In the genomic region with DNA sequence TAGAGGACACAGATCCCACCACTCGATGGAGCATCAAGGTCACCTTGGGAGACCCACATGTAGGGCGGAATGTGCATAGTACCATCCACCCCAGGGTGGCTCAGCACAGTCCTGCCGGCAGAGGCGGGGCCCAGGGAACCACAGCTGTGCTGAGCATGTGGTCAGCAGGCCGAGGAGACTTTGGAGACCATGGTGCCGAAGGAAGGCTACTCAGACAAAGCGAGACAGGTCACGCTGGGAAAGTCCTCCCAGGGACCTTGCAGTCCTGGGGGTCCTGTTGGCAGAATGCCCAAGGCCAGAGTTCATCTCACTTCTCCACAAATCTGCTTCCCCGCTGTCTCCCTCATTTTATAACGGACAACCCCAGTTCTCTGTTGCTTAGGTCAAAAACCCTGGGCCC, we compare ENCODE assay signal across 17 cellular contexts. TPM values are rescaled to one million over a fixed set of nuclear protein-coding genes. Genes with fewer than 3 reads are reported as not detected.
DNase-seq lines count a peak whose midpoint lies in the region; ATAC-seq and TF ChIP-seq lines count a peak whose summit lies in the region.
"Had no signal": no experiment of that assay in that cellular context is flagged by ENCODE, and none has a peak within 500 bp of the region (broad histone marks: within the 10 kb centered on the region; RNA-seq: fewer than 3 reads in every experiment).

No MANE protein-coding gene starts in this region.

- intact Hi-C loops in transverse colon (cut with DNase I; ENCODE audit: low total_unique reads), result no loop called here

- peak; percentile 15 for DNase-seq in activated naive CD8-positive, alpha-beta T cell treated with anti-CD3 and anti-CD28 coated beads, Interleukin-2, amount 10 ng/mL, durations not matched to agents 7 days and 5 days
- DNase-seq in activated naive CD8-positive, alpha-beta T cell treated with anti-CD3 and anti-CD28 coated beads for 36 hours, result no peak
- DNase-seq in chondrocyte (ENCODE audit: low spot score) (peak; percentile 67), nephron progenitor cell (no peak), transverse colon (peak; percentile 4), foreskin keratinocyte (no peak), HCEC 1CT (no peak)
- DNase-seq in stimulated activated CD8-positive, alpha-beta memory T cell treated with anti-CD3 and anti-CD28 coated beads, Interleukin-4, amount 100 ng/mL, for 48 hours, result no peak
- DNase-seq: DND-41, Karpas-422, MG63, NCI-H1092 treated with DMSO at 0.1 percent for 48 hours, NCI-H510A treated with DMSO at 0.1 percent for 48 hours, NCI-H82, PC-3 had no signal

- H3K27me3 Mint-ChIP-seq in activated naive CD8-positive, alpha-beta T cell treated with anti-CD3 and anti-CD28 coated beads, Interleukin-2, amount 10 ng/mL, durations not matched to agents 7 days and 5 days, result peaks cover 39% of the 10 kb centered on the region
- H3K27me3 Mint-ChIP-seq in activated naive CD8-positive, alpha-beta T cell treated with anti-CD3 and anti-CD28 coated beads for 36 hours, result peaks cover 21% of the 10 kb centered on the region
- peaks cover 35% of the 10 kb centered on the region for H3K27me3 Mint-ChIP-seq in chondrocyte (ENCODE audit: low read depth)
- peaks cover 35% of the 10 kb centered on the region for H3K27me3 Mint-ChIP-seq in nephron progenitor cell (ENCODE audit: low read depth, poor library complexity)

- H3K9me3 ChIP-seq in transverse colon, result no peaks in the 10 kb centered on the region

- TF ChIP-seq CTCF in chondrocyte (IDR thresholded peaks at IDR 0.05) (no peak), nephron progenitor cell (IDR thresholded peaks at IDR 0.05) (no peak), transverse colon (IDR thresholded peaks at IDR 0.05) (no peak), foreskin keratinocyte (conservative IDR thresholded peaks at IDR 0.05) (no peak)

- H3K27ac ChIP-seq in transverse colon (no peak overlapping the region), foreskin keratinocyte (no peak overlapping the region)
- H3K27ac ChIP-seq: BLaER1 treated with 17β-estradiol and CSF1 and Interleukin-3, amounts not matched to agents 10 nM and 100 nM had no signal

- WGBS in transverse colon (ENCODE audit: low coverage in 1 of 2), 2 donors, result 81% methylated on average over 9 of the region's 10 CpGs; no CpG with 5 or more reads in 1 of the 2 donors

- POLR2A ChIA-PET in activated naive CD8-positive, alpha-beta T cell treated with anti-CD3 and anti-CD28 coated beads, Interleukin-2, amount 10 ng/mL, durations not matched to agents 7 days and 5 days (lab: Charles Lee), result no interaction called here

- no peaks in the 10 kb centered on the region for H3K4me1 Mint-ChIP-seq in activated naive CD8-positive, alpha-beta T cell treated with anti-CD3 and anti-CD28 coated beads, Interleukin-2, amount 10 ng/mL, durations not matched to agents 7 days and 5 days
- no peaks in the 10 kb centered on the region for H3K4me1 Mint-ChIP-seq in activated naive CD8-positive, alpha-beta T cell treated with anti-CD3 and anti-CD28 coated beads for 36 hours
- no peaks in the 10 kb centered on the region for H3K4me1 Mint-ChIP-seq in chondrocyte (ENCODE audit: low read depth)
- H3K4me1 Mint-ChIP-seq in nephron progenitor cell, result no peaks in the 10 kb centered on the region
- H3K4me1 Mint-ChIP-seq: GM23338 had no signal

- in situ Hi-C loops in transverse colon (cut with MboI; ENCODE audit: low pct_ligation_motif_present in 1 of 4, low pct_unique_long_range_greater_than_20kb in 1 of 4, low sequenced_read_pairs in 3 of 4), result no loop called here

- TF ChIP-seq EP300 in transverse colon (IDR thresholded peaks at IDR 0.05; ENCODE audit: low read depth), result no peak

- H3K36me3 Mint-ChIP-seq in activated naive CD8-positive, alpha-beta T cell treated with anti-CD3 and anti-CD28 coated beads, Interleukin-2, amount 10 ng/mL, durations not matched to agents 7 days and 5 days, result no peaks in the 10 kb centered on the region
- H3K36me3 Mint-ChIP-seq in activated naive CD8-positive, alpha-beta T cell treated with anti-CD3 and anti-CD28 coated beads for 36 hours, result no peaks in the 10 kb centered on the region
- H3K36me3 Mint-ChIP-seq in chondrocyte (ENCODE audit: low read depth) (peaks cover 6% of the 10 kb centered on the region), nephron progenitor cell (ENCODE audit: low read depth) (peaks cover 6% of the 10 kb centered on the region)

- H3K4me1 ChIP-seq in transverse colon, result no peaks in the 10 kb centered on the region
- no peaks in the 10 kb centered on the region for H3K4me1 ChIP-seq in foreskin keratinocyte
- H3K4me1 ChIP-seq: BLaER1 treated with 17β-estradiol and CSF1 and Interleukin-3, amounts not matched to agents 10 nM and 100 nM had no signal

- H3K27ac Mint-ChIP-seq in activated naive CD8-positive, alpha-beta T cell treated with anti-CD3 and anti-CD28 coated beads, Interleukin-2, amount 10 ng/mL, durations not matched to agents 7 days and 5 days, result no peak overlapping the region
- no peak overlapping the region for H3K27ac Mint-ChIP-seq in activated naive CD8-positive, alpha-beta T cell treated with anti-CD3 and anti-CD28 coated beads for 36 hours
- H3K27ac Mint-ChIP-seq in chondrocyte (ENCODE audit: unreplicated experiment) (no peak overlapping the region), nephron progenitor cell (peak overlapping the region; percentile 25)
- H3K27ac Mint-ChIP-seq: GM23338 had no signal

- H3K36me3 ChIP-seq in transverse colon, result no peaks in the 10 kb centered on the region
- H3K36me3 ChIP-seq: BLaER1 treated with 17β-estradiol and CSF1 and Interleukin-3, amounts not matched to agents 10 nM and 100 nM; MG63 had no signal

- no peak for TF ChIP-seq POLR2A in transverse colon (IDR thresholded peaks at IDR 0.05)

- no peak for ATAC-seq in activated naive CD8-positive, alpha-beta T cell treated with anti-CD3 and anti-CD28 coated beads, Interleukin-2, amount 10 ng/mL, durations not matched to agents 7 days and 5 days (ENCODE audit: low read depth)
- no peak for ATAC-seq in foreskin keratinocyte
- ATAC-seq: GM23338, PC-3 had no signal

- no peak overlapping the region for H3K4me3 Mint-ChIP-seq in activated naive CD8-positive, alpha-beta T cell treated with anti-CD3 and anti-CD28 coated beads, Interleukin-2, amount 10 ng/mL, durations not matched to agents 7 days and 5 days
- H3K4me3 Mint-ChIP-seq in activated naive CD8-positive, alpha-beta T cell treated with anti-CD3 and anti-CD28 coated beads for 36 hours, result no peak overlapping the region
- H3K4me3 Mint-ChIP-seq in chondrocyte (ENCODE audit: unreplicated experiment), result no peak overlapping the region
- no peak overlapping the region for H3K4me3 Mint-ChIP-seq in nephron progenitor cell
- H3K4me3 Mint-ChIP-seq: GM23338 had no signal

- no peaks in the 10 kb centered on the region for H3K27me3 ChIP-seq in transverse colon
- H3K27me3 ChIP-seq in foreskin keratinocyte, result peaks cover 35% of the 10 kb centered on the region
- H3K27me3 ChIP-seq: BLaER1 treated with 17β-estradiol and CSF1 and Interleukin-3, amounts not matched to agents 10 nM and 100 nM had no signal

- H3K9me3 Mint-ChIP-seq in activated naive CD8-positive, alpha-beta T cell treated with anti-CD3 and anti-CD28 coated beads, Interleukin-2, amount 10 ng/mL, durations not matched to agents 7 days and 5 days, result no peaks in the 10 kb centered on the region
- peaks cover 1% of the 10 kb centered on the region for H3K9me3 Mint-ChIP-seq in activated naive CD8-positive, alpha-beta T cell treated with anti-CD3 and anti-CD28 coated beads for 36 hours
- H3K9me3 Mint-ChIP-seq in chondrocyte (ENCODE audit: low read depth) (peaks cover 22% of the 10 kb centered on the region), nephron progenitor cell (peaks cover 44% of the 10 kb centered on the region)

- no peak overlapping the region for H3K4me3 ChIP-seq in transverse colon
- H3K4me3 ChIP-seq: BLaER1 treated with 17β-estradiol and CSF1 and Interleukin-3, amounts not matched to agents 10 nM and 100 nM; GM23338; MG63 had no signal

RNA-seq across cellular contexts. Expression of gene WNT3A, which starts 22.5 kb away (rescaled TPM):
- not detected for total RNA-seq in activated naive CD8-positive, alpha-beta T cell treated with anti-CD3 and anti-CD28 coated beads, Interleukin-2, amount 10 ng/mL, durations not matched to agents 7 days and 5 days
- total RNA-seq in activated naive CD8-positive, alpha-beta T cell treated with anti-CD3 and anti-CD28 coated beads for 36 hours, result not detected
- total RNA-seq in chondrocyte (not detected in 3 replicates), transverse colon (not detected), foreskin keratinocyte (0.04 TPM in 1 of 2 replicates, not detected in the other)
- polyA plus RNA-seq in foreskin keratinocyte, result 0.02 and 0.07 TPM in 2 replicates

RNA-seq across cellular contexts. Expression of gene ARF1, which starts 53.2 kb away (rescaled TPM):
- total RNA-seq in activated naive CD8-positive, alpha-beta T cell treated with anti-CD3 and anti-CD28 coated beads, Interleukin-2, amount 10 ng/mL, durations not matched to agents 7 days and 5 days, result 100 to 1,000 TPM; 266 to 284 TPM
- 100 to 1,000 TPM; 342 to 350 TPM for total RNA-seq in activated naive CD8-positive, alpha-beta T cell treated with anti-CD3 and anti-CD28 coated beads for 36 hours
- total RNA-seq in chondrocyte (339 to 392 TPM (median 351 TPM) in 3 replicates), transverse colon (100 to 1,000 TPM; 303 to 452 (median 375) TPM), foreskin keratinocyte (273 and 306 TPM in 2 replicates)
- 384 and 386 TPM in 2 replicates for polyA plus RNA-seq in foreskin keratinocyte

Comparison
In these comparisons a context has a peak if more than half of its experiments do, and no peak if none do; other contexts are left out.
1. DNase-seq: peak in activated naive CD8-positive, alpha-beta T cell treated with anti-CD3 and anti-CD28 coated beads, Interleukin-2, amount 10 ng/mL, durations not matched to agents 7 days and 5 days (single experiment), chondrocyte (single experiment) and transverse colon (single experiment); none in activated naive CD8-positive, alpha-beta T cell treated with anti-CD3 and anti-CD28 coated beads for 36 hours (single experiment), nephron progenitor cell (single experiment), foreskin keratinocyte (0 of 2), stimulated activated CD8-positive, alpha-beta memory T cell treated with anti-CD3 and anti-CD28 coated beads, Interleukin-4, amount 100 ng/mL, for 48 hours (single experiment) and HCEC 1CT (single experiment).